ENCODE assay signal across 1 cellular context in the genomic region with DNA sequence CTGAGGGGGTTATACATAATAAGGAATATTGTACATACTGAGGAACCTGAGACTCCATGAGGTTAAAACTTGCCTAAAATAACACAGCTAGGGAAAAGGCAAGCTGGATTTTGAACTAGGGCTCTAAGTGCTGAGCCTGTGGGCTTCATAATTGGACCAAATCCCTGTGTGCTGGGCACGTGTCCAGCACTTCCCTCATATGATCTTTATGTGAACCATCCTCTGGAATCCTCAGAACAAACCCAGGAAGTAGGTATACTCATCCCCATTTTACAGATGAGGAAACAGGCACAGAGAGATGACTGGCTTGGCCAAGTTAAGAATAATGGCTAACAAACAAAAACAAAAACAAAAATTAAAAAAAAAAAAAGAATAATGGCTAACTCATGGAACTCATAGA.
TF ChIP-seq lines count a peak whose summit lies in the region.

No MANE protein-coding gene starts in this region.

TF ChIP-seq in SK-N-SH, 30 proteins besides CTCF, POLR2A, EP300 and RAD21:
- no peak for TF ChIP-seq POLR2AphosphoS5 (IDR thresholded peaks at IDR 0.05; ENCODE audit: low read depth, low read length)
- TF ChIP-seq, protein P1, sequence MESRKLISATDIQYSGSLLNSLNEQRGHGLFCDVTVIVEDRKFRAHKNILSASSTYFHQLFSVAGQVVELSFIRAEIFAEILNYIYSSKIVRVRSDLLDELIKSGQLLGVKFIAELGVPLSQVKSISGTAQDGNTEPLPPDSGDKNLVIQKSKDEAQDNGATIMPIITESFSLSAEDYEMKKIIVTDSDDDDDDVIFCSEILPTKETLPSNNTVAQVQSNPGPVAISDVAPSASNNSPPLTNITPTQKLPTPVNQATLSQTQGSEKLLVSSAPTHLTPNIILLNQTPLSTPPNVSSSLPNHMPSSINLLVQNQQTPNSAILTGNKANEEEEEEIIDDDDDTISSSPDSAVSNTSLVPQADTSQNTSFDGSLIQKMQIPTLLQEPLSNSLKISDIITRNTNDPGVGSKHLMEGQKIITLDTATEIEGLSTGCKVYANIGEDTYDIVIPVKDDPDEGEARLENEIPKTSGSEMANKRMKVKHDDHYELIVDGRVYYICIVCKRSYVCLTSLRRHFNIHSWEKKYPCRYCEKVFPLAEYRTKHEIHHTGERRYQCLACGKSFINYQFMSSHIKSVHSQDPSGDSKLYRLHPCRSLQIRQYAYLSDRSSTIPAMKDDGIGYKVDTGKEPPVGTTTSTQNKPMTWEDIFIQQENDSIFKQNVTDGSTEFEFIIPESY (IDR thresholded peaks at IDR 0.05; ENCODE audit: borderline replicate concordance, low read depth): no peak
- no peak for TF ChIP-seq EZH2phosphoT487 (IDR thresholded peaks at IDR 0.05; ENCODE audit: borderline replicate concordance, low read depth)
- no peak for TF ChIP-seq JUND (IDR thresholded peaks at IDR 0.05)
- no peak for TF ChIP-seq YY1 (IDR thresholded peaks at IDR 0.05; ENCODE audit: low read depth)
- no peak for TF ChIP-seq FOXM1 (IDR thresholded peaks at IDR 0.05; ENCODE audit: low read depth)
- no peak for TF ChIP-seq CHD2 (IDR thresholded peaks at IDR 0.05; ENCODE audit: low read length, partially characterized antibody)
- TF ChIP-seq SIN3A (IDR thresholded peaks at IDR 0.05; ENCODE audit: borderline replicate concordance, low read depth, low read length): no peak
- no peak for TF ChIP-seq GABPA (IDR thresholded peaks at IDR 0.05; ENCODE audit: low read depth)
- TF ChIP-seq USF2 (IDR thresholded peaks at IDR 0.05; ENCODE audit: borderline replicate concordance, low read depth, low read length): no peak
- TF ChIP-seq NFIC (IDR thresholded peaks at IDR 0.05; ENCODE audit: borderline replicate concordance): no peak
- TF ChIP-seq, protein P2, sequence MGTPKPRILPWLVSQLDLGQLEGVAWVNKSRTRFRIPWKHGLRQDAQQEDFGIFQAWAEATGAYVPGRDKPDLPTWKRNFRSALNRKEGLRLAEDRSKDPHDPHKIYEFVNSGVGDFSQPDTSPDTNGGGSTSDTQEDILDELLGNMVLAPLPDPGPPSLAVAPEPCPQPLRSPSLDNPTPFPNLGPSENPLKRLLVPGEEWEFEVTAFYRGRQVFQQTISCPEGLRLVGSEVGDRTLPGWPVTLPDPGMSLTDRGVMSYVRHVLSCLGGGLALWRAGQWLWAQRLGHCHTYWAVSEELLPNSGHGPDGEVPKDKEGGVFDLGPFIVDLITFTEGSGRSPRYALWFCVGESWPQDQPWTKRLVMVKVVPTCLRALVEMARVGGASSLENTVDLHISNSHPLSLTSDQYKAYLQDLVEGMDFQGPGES (IDR thresholded peaks at IDR 0.05; ENCODE audit: low read depth, low read length): no peak
- no peak for TF ChIP-seq TEAD4 (IDR thresholded peaks at IDR 0.05; ENCODE audit: borderline replicate concordance, insufficient read depth)
- TF ChIP-seq, protein P3, sequence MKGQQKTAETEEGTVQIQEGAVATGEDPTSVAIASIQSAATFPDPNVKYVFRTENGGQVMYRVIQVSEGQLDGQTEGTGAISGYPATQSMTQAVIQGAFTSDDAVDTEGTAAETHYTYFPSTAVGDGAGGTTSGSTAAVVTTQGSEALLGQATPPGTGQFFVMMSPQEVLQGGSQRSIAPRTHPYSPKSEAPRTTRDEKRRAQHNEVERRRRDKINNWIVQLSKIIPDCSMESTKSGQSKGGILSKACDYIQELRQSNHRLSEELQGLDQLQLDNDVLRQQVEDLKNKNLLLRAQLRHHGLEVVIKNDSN (IDR thresholded peaks at IDR 0.05; ENCODE audit: borderline replicate concordance, low read depth): no peak
- TF ChIP-seq TCF12 (IDR thresholded peaks at IDR 0.05): no peak
- TF ChIP-seq RFX5 (IDR thresholded peaks at IDR 0.05; ENCODE audit: low read length): no peak
- TF ChIP-seq RCOR1 (IDR thresholded peaks at IDR 0.05; ENCODE audit: low read length): no peak
- no peak for TF ChIP-seq REST (IDR thresholded peaks at IDR 0.05; ENCODE audit: low read depth, low read length)
- TF ChIP-seq GATA2 (CRISPR knock-in tag; IDR thresholded peaks at IDR 0.05): no peak
- no peak for TF ChIP-seq MEF2A (IDR thresholded peaks at IDR 0.05; ENCODE audit: borderline replicate concordance, low read depth)
TF ChIP-seq in SK-N-SH: peak in this region for 0.
